In the genomic region with DNA sequence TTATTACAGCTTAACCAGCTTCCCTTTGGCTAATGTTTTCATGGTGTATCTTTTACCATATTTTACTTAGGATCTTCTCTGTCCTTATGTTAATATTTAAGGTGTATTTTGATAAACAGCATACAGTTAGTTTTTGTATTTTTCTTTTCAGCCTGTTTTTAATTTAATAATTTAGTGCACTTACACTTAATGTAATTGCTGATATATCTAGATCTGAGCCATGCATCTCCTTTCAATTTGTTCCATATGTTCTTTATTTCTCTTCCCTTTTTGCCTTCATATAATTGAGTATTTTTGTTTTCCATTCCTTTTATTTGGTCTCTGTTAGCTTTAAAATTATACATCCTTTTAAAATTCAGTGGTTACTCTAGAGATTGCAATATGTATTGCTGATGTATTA, we compare ENCODE assay signal across 35 cellular contexts.
"Had no signal": no experiment of that assay in that cellular context is flagged by ENCODE, and none has a peak within 500 bp of the region (broad histone marks: within the 10 kb centered on the region; RNA-seq: fewer than 3 reads in every experiment).

No MANE protein-coding gene starts in this region.

- H3K27me3 Mint-ChIP-seq: activated CD4-positive, alpha-beta memory T cell treated with anti-CD3 and anti-CD28 coated beads for 36 hours; activated naive CD4-positive, alpha-beta T cell treated with anti-CD3 and anti-CD28 coated beads, Interleukin-2, amount 50 U/mL, for 24 hours; activated naive CD8-positive, alpha-beta T cell treated with anti-CD3 and anti-CD28 coated beads, Interleukin-2, amount 10 ng/mL, durations not matched to agents 7 days and 5 days; activated T-helper 17 cell treated with anti-CD3 and anti-CD28 coated beads, Interleukin-2, amount 50 U/mL, for 72 hours had no signal

- H3K27ac Mint-ChIP-seq: activated CD4-positive, alpha-beta memory T cell treated with anti-CD3 and anti-CD28 coated beads for 36 hours; activated naive CD4-positive, alpha-beta T cell treated with anti-CD3 and anti-CD28 coated beads, Interleukin-2, amount 50 U/mL, for 24 hours; activated naive CD8-positive, alpha-beta T cell treated with anti-CD3 and anti-CD28 coated beads, Interleukin-2, amount 10 ng/mL, durations not matched to agents 7 days and 5 days; activated T-helper 17 cell treated with anti-CD3 and anti-CD28 coated beads, Interleukin-2, amount 50 U/mL, for 72 hours; WTC11 had no signal

- H3K9me3 Mint-ChIP-seq: activated CD4-positive, alpha-beta memory T cell treated with anti-CD3 and anti-CD28 coated beads for 36 hours; activated naive CD4-positive, alpha-beta T cell treated with anti-CD3 and anti-CD28 coated beads, Interleukin-2, amount 50 U/mL, for 24 hours; activated naive CD8-positive, alpha-beta T cell treated with anti-CD3 and anti-CD28 coated beads, Interleukin-2, amount 10 ng/mL, durations not matched to agents 7 days and 5 days; activated T-cell treated with anti-CD3 and anti-CD28 coated beads, Interleukin-2, amount 50 U/mL, for 4 hours; activated T-helper 17 cell treated with anti-CD3 and anti-CD28 coated beads, Interleukin-2, amount 50 U/mL, for 72 hours; WTC11 had no signal

- H3K9me3 ChIP-seq: ascending aorta, Peyer's patch, SJSA1 had no signal

- DNase-seq: activated CD4-positive, alpha-beta memory T cell treated with anti-CD3 and anti-CD28 coated beads for 36 hours; activated CD4-positive, alpha-beta T cell treated with anti-CD3 and anti-CD28 coated beads for 4 hours; activated CD4-positive, alpha-beta T cell treated with anti-CD3 and anti-CD28 coated beads, Interleukin-2, amount 50 U/mL, for 1 hour; activated CD4-positive, CD25-positive, alpha-beta regulatory T cell treated with anti-CD3 and anti-CD28 coated beads, Interleukin-2, amount 50 U/mL, for 72 hours; activated CD8-positive, alpha-beta memory T cell treated with anti-CD3 and anti-CD28 coated beads, Interleukin-2, amount 50 U/mL, for 4 hours; activated effector memory CD4-positive, alpha-beta T cell treated with anti-CD3 and anti-CD28 coated beads, Interleukin-2, amount 50 U/mL, for 16 hours; activated naive CD4-positive, alpha-beta T cell; activated naive CD8-positive, alpha-beta T cell treated with anti-CD3 and anti-CD28 coated beads, Interleukin-2, amount 10 ng/mL, durations not matched to agents 7 days and 5 days; activated T-cell treated with anti-CD3 and anti-CD28 coated beads for 4 hours; activated T-cell treated with anti-CD3 and anti-CD28 coated beads, Interleukin-2, amount 50 U/mL, for 4 hours; amygdala; MM.1S; MV-4-11; NCI-H1092; NCI-H146; NCI-H187; NCI-H2029 treated with DMSO at 0.1 percent for 48 hours; NCI-H2107; NCI-H2171; NCI-H510A; NCI-H526; NCI-H748 treated with DMSO at 0.1 percent for 48 hours; NK-92 treated with Interleukin-12 subunit alpha and Interleukin-12 subunit beta, amount 100 ng/mL, for 24 hours; PC-3; Peyer's patch; RPMI8226; SHP77 treated with DMSO at 0.1 percent for 48 hours; SW 1271; T-helper 1 cell; T1000 had no signal

- H3K4me1 Mint-ChIP-seq: activated naive CD4-positive, alpha-beta T cell treated with anti-CD3 and anti-CD28 coated beads, Interleukin-2, amount 50 U/mL, for 24 hours; activated naive CD8-positive, alpha-beta T cell treated with anti-CD3 and anti-CD28 coated beads, Interleukin-2, amount 10 ng/mL, durations not matched to agents 7 days and 5 days; activated T-helper 17 cell treated with anti-CD3 and anti-CD28 coated beads, Interleukin-2, amount 50 U/mL, for 72 hours; WTC11 had no signal

- ATAC-seq: activated T-cell treated with anti-CD3 and anti-CD28 coated beads, Interleukin-2, amount 50 U/mL, for 4 hours; activated T-helper 17 cell treated with anti-CD3 and anti-CD28 coated beads, Interleukin-2, amount 50 U/mL, for 72 hours; PC-3; WTC11 had no signal

- H3K4me3 Mint-ChIP-seq: activated CD4-positive, alpha-beta memory T cell treated with anti-CD3 and anti-CD28 coated beads for 36 hours; activated naive CD4-positive, alpha-beta T cell treated with anti-CD3 and anti-CD28 coated beads, Interleukin-2, amount 50 U/mL, for 24 hours; activated naive CD8-positive, alpha-beta T cell treated with anti-CD3 and anti-CD28 coated beads, Interleukin-2, amount 10 ng/mL, durations not matched to agents 7 days and 5 days; activated T-cell treated with anti-CD3 and anti-CD28 coated beads, Interleukin-2, amount 50 U/mL, for 4 hours; activated T-helper 17 cell treated with anti-CD3 and anti-CD28 coated beads, Interleukin-2, amount 50 U/mL, for 72 hours; WTC11 had no signal
